In the genomic region with DNA sequence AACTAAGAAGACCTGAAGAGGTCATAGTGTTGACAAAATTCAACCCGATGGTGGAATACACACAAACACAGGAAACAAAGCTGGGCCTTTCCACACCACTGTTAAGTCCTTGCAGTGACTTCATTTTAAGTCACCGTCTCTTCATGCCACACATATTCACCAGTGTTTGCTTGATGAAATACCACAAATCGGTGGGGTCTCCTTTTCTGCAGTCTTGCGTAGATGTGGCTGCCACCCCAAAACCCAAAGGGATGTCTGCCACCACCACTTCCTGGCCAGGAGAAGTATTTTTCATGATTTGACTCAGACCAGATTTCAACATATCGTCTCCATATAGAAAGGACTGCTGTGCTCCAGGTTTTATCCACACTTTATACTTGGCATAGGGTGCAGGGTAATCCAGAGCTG, we compare ENCODE assay signal across 17 cellular contexts. TPM values are rescaled to one million over a fixed set of nuclear protein-coding genes. Genes with fewer than 3 reads are reported as not detected.
DNase-seq lines count a peak whose midpoint lies in the region; ATAC-seq and TF ChIP-seq lines count a peak whose summit lies in the region.
"Had no signal": no experiment of that assay in that cellular context is flagged by ENCODE, and none has a peak within 500 bp of the region (broad histone marks: within the 10 kb centered on the region; RNA-seq: fewer than 3 reads in every experiment).

No MANE protein-coding gene starts in this region.

- H3K4me1 ChIP-seq in tibial nerve: no peaks in the 10 kb centered on the region
- H3K4me1 ChIP-seq: lower lobe of right lung, transverse colon had no signal

- no peak for DNase-seq in activated naive CD4-positive, alpha-beta T cell treated with anti-CD3 and anti-CD28 coated beads, Interleukin-2, amount 50 U/mL, for 16 hours
- peak; percentile 27 to 29 for DNase-seq in activated T-cell treated with anti-CD3 and anti-CD28 coated beads, Interleukin-2, amount 50 U/mL, for 48 hours
- DNase-seq in medulla oblongata (ENCODE audit: extremely low spot score) (peak; percentile 19), tibial nerve (ENCODE audit: low spot score in 2 of 2) (no peak), DMS53 treated with DMSO at 0.1 percent for 48 hours (lab: John Stamatoyannopoulos, UW; ENCODE audit: unreplicated experiment) (no peak)
- DNase-seq: amniotic stem cell, lower lobe of right lung, NCI-H1694, NCI-H526 treated with DMSO at 0.1 percent for 48 hours, transverse colon had no signal

- H3K27ac Mint-ChIP-seq in activated naive CD4-positive, alpha-beta T cell treated with anti-CD3 and anti-CD28 coated beads, Interleukin-2, amount 50 U/mL, for 24 hours: peak overlapping the region; percentile 18
- H3K27ac Mint-ChIP-seq: dendritic cell treated with granulocyte-macrophage colony-stimulating factor and Interleukin-4, amounts not matched to agents 40 ng/mL and 50 ng/mL, for 4 days had no signal

- peaks cover 18% of the 10 kb centered on the region for H3K36me3 Mint-ChIP-seq in activated naive CD4-positive, alpha-beta T cell treated with anti-CD3 and anti-CD28 coated beads, Interleukin-2, amount 50 U/mL, for 24 hours

- no peaks in the 10 kb centered on the region for H3K9me3 Mint-ChIP-seq in activated naive CD4-positive, alpha-beta T cell treated with anti-CD3 and anti-CD28 coated beads, Interleukin-2, amount 50 U/mL, for 24 hours
- H3K9me3 Mint-ChIP-seq: dendritic cell treated with granulocyte-macrophage colony-stimulating factor and Interleukin-4, amounts not matched to agents 40 ng/mL and 50 ng/mL, for 4 days; T-cell had no signal

- no peak overlapping the region for H3K27ac ChIP-seq in tibial nerve
- H3K27ac ChIP-seq: lower lobe of right lung, RWPE1, transverse colon had no signal

- no peaks in the 10 kb centered on the region for H3K27me3 Mint-ChIP-seq in activated naive CD4-positive, alpha-beta T cell treated with anti-CD3 and anti-CD28 coated beads, Interleukin-2, amount 50 U/mL, for 24 hours
- H3K27me3 Mint-ChIP-seq: dendritic cell treated with granulocyte-macrophage colony-stimulating factor and Interleukin-4, amounts not matched to agents 40 ng/mL and 50 ng/mL, for 4 days; T-cell had no signal

- H3K4me3 Mint-ChIP-seq in activated naive CD4-positive, alpha-beta T cell treated with anti-CD3 and anti-CD28 coated beads, Interleukin-2, amount 50 U/mL, for 24 hours: no peak overlapping the region
- H3K4me3 Mint-ChIP-seq: dendritic cell treated with granulocyte-macrophage colony-stimulating factor and Interleukin-4, amounts not matched to agents 40 ng/mL and 50 ng/mL, for 4 days; neural crest cell; T-cell had no signal

- H3K9me3 ChIP-seq in tibial nerve: no peaks in the 10 kb centered on the region
- H3K9me3 ChIP-seq: lower lobe of right lung, transverse colon had no signal

- no peak for TF ChIP-seq EP300 in tibial nerve (IDR thresholded peaks at IDR 0.05)

- no peaks in the 10 kb centered on the region for H3K27me3 ChIP-seq in tibial nerve
- H3K27me3 ChIP-seq: transverse colon had no signal

- peaks cover 7% of the 10 kb centered on the region for H3K4me1 Mint-ChIP-seq in activated naive CD4-positive, alpha-beta T cell treated with anti-CD3 and anti-CD28 coated beads, Interleukin-2, amount 50 U/mL, for 24 hours
- H3K4me1 Mint-ChIP-seq: neural crest cell had no signal

- ATAC-seq in HG02884 (IDR thresholded peaks at IDR 0.05; ENCODE audit: unreplicated experiment) (no peak), GM21360 (IDR thresholded peaks at IDR 0.05; ENCODE audit: unreplicated experiment) (no peak)
- ATAC-seq: lower lobe of right lung had no signal

- no peak overlapping the region for H3K4me3 ChIP-seq in tibial nerve
- H3K4me3 ChIP-seq: lower lobe of right lung, transverse colon had no signal

- TF ChIP-seq CTCF in tibial nerve (IDR thresholded peaks at IDR 0.05): no peak

- no peaks in the 10 kb centered on the region for H3K36me3 ChIP-seq in tibial nerve
- H3K36me3 ChIP-seq: lower lobe of right lung, transverse colon had no signal

- no peak for TF ChIP-seq POLR2A in tibial nerve (IDR thresholded peaks at IDR 0.05)

- 64 to 68% methylated on average over 5 of the region's 5 CpGs for WGBS in tibial nerve, 2 donors

RNA-seq across cellular contexts. Expression of a gene that starts 11.0 kb away (rescaled TPM):
- under 1 TPM in 2 of 4 donors, not detected in 2; 0.22 to 0.42 TPM for total RNA-seq in tibial nerve
- total RNA-seq: neural crest cell, T-cell, transverse colon had no signal

RNA-seq across cellular contexts. Expression of a gene that starts 36.3 kb away (rescaled TPM):
- 10 to 100 TPM in 1 of 4 donors, 1 to 10 TPM in 3; 4.2 to 23.5 (median 7.0) TPM for total RNA-seq in tibial nerve

Comparison
In these comparisons a context has a peak if more than half of its experiments do, and no peak if none do; other contexts are left out.
1. DNase-seq: peak in activated T-cell treated with anti-CD3 and anti-CD28 coated beads, Interleukin-2, amount 50 U/mL, for 48 hours (2 of 2) and medulla oblongata (single experiment); none in activated naive CD4-positive, alpha-beta T cell treated with anti-CD3 and anti-CD28 coated beads, Interleukin-2, amount 50 U/mL, for 16 hours (single experiment), tibial nerve (0 of 2) and DMS53 treated with DMSO at 0.1 percent for 48 hours (single experiment).